ENCODE assay signal across 22 cellular contexts in the genomic region with DNA sequence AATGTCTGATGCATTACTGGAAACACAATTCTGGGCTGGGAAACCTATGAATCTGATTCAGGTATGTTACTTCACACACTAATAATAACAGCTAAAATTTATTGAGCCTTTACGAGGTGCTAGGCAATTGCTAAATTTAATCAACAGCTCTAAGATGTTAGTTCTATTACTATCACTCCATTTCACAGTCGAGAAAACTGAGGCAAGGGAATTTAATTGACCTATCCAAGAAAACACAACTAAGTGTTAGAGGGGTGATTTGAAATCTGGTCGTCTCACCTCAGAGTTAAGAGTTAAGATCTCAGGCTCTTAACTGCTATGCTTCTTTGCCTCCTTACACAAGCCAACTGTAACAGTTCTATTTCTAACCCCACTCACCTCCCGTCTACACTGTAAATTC. TPM values are rescaled to one million over a fixed set of nuclear protein-coding genes. Genes with fewer than 3 reads are reported as not detected.
A peak's percentile ranks its signal among the peaks of the same experiment; 100 is the strongest.
DNase-seq lines count a peak whose midpoint lies in the region; ATAC-seq, FAIRE-seq and TF ChIP-seq lines count a peak whose summit lies in the region.
"Had no signal": no experiment of that assay in that cellular context is flagged by ENCODE, and none has a peak within 500 bp of the region (broad histone marks: within the 10 kb centered on the region; RNA-seq: fewer than 3 reads in every experiment).

No MANE protein-coding gene starts in this region.

- POLR2A ChIA-PET in HepG2 (lab: Yijun Ruan, JAX) = no interaction called here
- POLR2A ChIA-PET in IMR-90 (lab: Charles Lee; ENCODE audit: unreplicated experiment) = no interaction called here
- POLR2A ChIA-PET in naive thymus-derived CD8-positive, alpha-beta T cell (lab: Charles Lee) = no interaction called here

- no peak overlapping the region for H2BK15ac ChIP-seq in IMR-90 (ENCODE audit: low read depth, low read length)

- H3K4me3 ChIP-seq in HepG2 (replicated peaks in 1 of 3; ENCODE audit: insufficient read depth in 1 of 3, low read depth in 2 of 3, low read length in 3 of 3) (no peak overlapping the region), right lobe of liver (no peak overlapping the region), IMR-90 (ENCODE audit: insufficient read depth, low read depth, low read length) (no peak overlapping the region)
- H3K4me3 ChIP-seq: BLaER1, Peyer's patch had no signal

- peaks cover 4 to 68% (median 17%) of the 10 kb centered on the region in 3 donors for H3K36me3 Mint-ChIP-seq in naive thymus-derived CD8-positive, alpha-beta T cell

- 0 out of 2 replicates have a peak overlapping the region, but pooled peaks have one; percentile 7 for H3K23ac ChIP-seq in IMR-90 (ENCODE audit: low read depth, low read length)

- CTCF ChIA-PET in HepG2 (lab: Yijun Ruan, JAX; ENCODE audit: low intra/inter-chr PET ratio, low total read pairs) (no interaction called here), IMR-90 (lab: Yijun Ruan, JAX) (no interaction called here)

- no peak for FAIRE-seq in HepG2 (lab: Jason Lieb, UNC)
- FAIRE-seq: GM19239, H54 had no signal

- no peak overlapping the region for H4K8ac ChIP-seq in IMR-90 (ENCODE audit: low read depth in 2 of 2, low read length in 2 of 2)

- peaks cover 23% of the 10 kb centered on the region for H3K9me1 ChIP-seq in IMR-90 (ENCODE audit: insufficient read depth, low read length)

- no peak overlapping the region for H2BK5ac ChIP-seq in IMR-90 (ENCODE audit: low read depth, low read length, poor library complexity, severe bottlenecking)

- H2AK9ac ChIP-seq in IMR-90 (replicated peaks; ENCODE audit: low read depth, low read length, poor library complexity) = no peak overlapping the region

- no peaks in the 10 kb centered on the region for H3K27me3 ChIP-seq in HepG2 (ENCODE audit: control insufficient read depth in 1 of 2, insufficient read depth in 2 of 2, low read length in 2 of 2)
- H3K27me3 ChIP-seq in right lobe of liver = no peaks in the 10 kb centered on the region
- no peaks in the 10 kb centered on the region for H3K27me3 ChIP-seq in IMR-90 (ENCODE audit: control insufficient read depth, insufficient read depth, low read length)
- H3K27me3 ChIP-seq: BLaER1, Peyer's patch had no signal

- no peak overlapping the region for H2BK120ac ChIP-seq in IMR-90 (ENCODE audit: low read depth, low read length)

- no peak overlapping the region for H3K56ac ChIP-seq in IMR-90 (ENCODE audit: extremely low read depth, insufficient read depth, low read length)

- H3K27ac ChIP-seq in HepG2 (ENCODE audit: extremely low read length, insufficient read depth, low read length) (no peak overlapping the region), right lobe of liver (no peak overlapping the region), IMR-90 (ENCODE audit: insufficient read depth, low read length) (no peak overlapping the region)
- H3K27ac ChIP-seq: BLaER1, KMS-11, Peyer's patch had no signal

- WGBS in HepG2 (ENCODE audit: low lambda C conversion rate) = 87% methylated on average over 4 of the region's 4 CpGs
- WGBS in right lobe of liver (ENCODE audit: insufficient coverage, low coverage, low lambda C conversion rate, missing lambda C conversion rate) = 73% methylated on average over 4 of the region's 4 CpGs
- no CpG with 5 or more reads among the region's 4 CpGs for WGBS in IMR-90 (ENCODE audit: extremely low coverage in 2 of 2, insufficient read length in 1 of 2), 2 experiments

- H3K79me1 ChIP-seq in IMR-90 (ENCODE audit: low read depth in 1 of 2, low read length in 2 of 2) = peaks cover 20 to 84% of the 10 kb centered on the region in 2 experiments

- TF ChIP-seq RAD21 in HepG2 (CRISPR knock-in tag; IDR thresholded peaks at IDR 0.05) (no peak), IMR-90 (IDR thresholded peaks at IDR 0.05; ENCODE audit: low read length) (no peak)

- H3K27ac Mint-ChIP-seq in naive thymus-derived CD8-positive, alpha-beta T cell = peak overlapping the region in 4 of 10 donors; percentile 6 to 50 (median 28)

- dilution Hi-C loops in IMR-90 (cut with HindIII; ENCODE audit: low sequenced_read_pairs, unreplicated experiment) = no loop called here

- no peak overlapping the region for H3K14ac ChIP-seq in IMR-90 (replicated peaks; ENCODE audit: low read depth, low read length)

- no peak overlapping the region for H2BK20ac ChIP-seq in IMR-90 (ENCODE audit: low read depth, low read length)

- intact Hi-C loops in HepG2 (cut with micrococcal nuclease; ENCODE audit: unreplicated experiment) (no loop called here), right lobe of liver (cut with DNase I) (no loop called here), IMR-90 (cut with micrococcal nuclease) (loop anchor here (2.0 kb wide), 1 partner anchor 241 kb away; no protein-coding TSS in a partner anchor)

- H3K9me3 Mint-ChIP-seq in naive thymus-derived CD8-positive, alpha-beta T cell = no peaks in the 10 kb centered on the region

- in situ Hi-C loops in HepG2 (cut with HindIII; ENCODE audit: extremely low pct_ligation_motif_present, low pct_unique_long_range_greater_than_20kb) (no loop called here), IMR-90 (cut with MboI; ENCODE audit: low sequenced_read_pairs) (no loop called here)

- H3K4me1 ChIP-seq in HepG2 (ENCODE audit: insufficient read depth, low read length) = peaks cover 100% of the 10 kb centered on the region
- H3K4me1 ChIP-seq in right lobe of liver = peaks cover 0 to 10% (median 3%) of the 10 kb centered on the region in 4 donors
- peaks cover 38% of the 10 kb centered on the region for H3K4me1 ChIP-seq in IMR-90 (ENCODE audit: control insufficient read depth, insufficient read depth, low read length)

- H3K4me2 ChIP-seq in HepG2 (ENCODE audit: low read depth, low read length) (no peak overlapping the region; the same call in 1 of the 2 replicates), IMR-90 (ENCODE audit: low read depth, low read length) (no peak overlapping the region)
- H3K4me2 ChIP-seq: BLaER1, KMS-11 had no signal

- no peak overlapping the region for H4K91ac ChIP-seq in IMR-90 (ENCODE audit: insufficient read depth, low read depth, low read length)

- no TSS peak for BruUV-seq in HepG2 (replicated peaks; lab: Mats Ljungman, UMichigan)
- BruUV-seq in IMR-90 (replicated peaks; lab: Mats Ljungman, UMichigan) = no TSS peak

- H2AK5ac ChIP-seq in IMR-90 (ENCODE audit: low read depth, low read length) = no peak overlapping the region

- H2AFZ ChIP-seq in HepG2 (ENCODE audit: low read length) (no peak overlapping the region), IMR-90 (replicated peaks; ENCODE audit: low read length, poor library complexity) (no peak overlapping the region)

- ATAC-seq in HepG2 = no peak
- ATAC-seq in right lobe of liver = no peak
- no peak for ATAC-seq in IMR-90 (ENCODE audit: low read depth)
- ATAC-seq in naive thymus-derived CD8-positive, alpha-beta T cell = no peak
- no peak for ATAC-seq in HG02885 (IDR thresholded peaks at IDR 0.05; ENCODE audit: poor library complexity, unreplicated experiment)
- ATAC-seq: SK-N-SH treated with all-trans-retinoic acid at 6 μM for 48 hours had no signal

- H3K4ac ChIP-seq in IMR-90 (ENCODE audit: low read depth, low read length) = no peak overlapping the region

- H4K5ac ChIP-seq in IMR-90 (ENCODE audit: low read depth, low read length) = no peak overlapping the region

- H3K36me3 ChIP-seq in HepG2 (replicated peaks in 1 of 2; ENCODE audit: control insufficient read depth in 1 of 2, insufficient read depth in 2 of 2, low read length in 2 of 2) (peaks cover 1 to 14% of the 10 kb centered on the region in 2 experiments; a peak in 4 of 5 replicates), right lobe of liver (no peaks in the 10 kb centered on the region), IMR-90 (ENCODE audit: control insufficient read depth, insufficient read depth, low read length) (peaks cover 1% of the 10 kb centered on the region; the same call in 1 of the 2 replicates)
- H3K36me3 ChIP-seq: BLaER1, Peyer's patch had no signal

- peak overlapping the region in 7 of 10 donors; percentile 8 to 45 (median 33) for H3K4me3 Mint-ChIP-seq in naive thymus-derived CD8-positive, alpha-beta T cell

- H3K9me3 ChIP-seq in HepG2 (ENCODE audit: low read length) = no peaks in the 10 kb centered on the region
- no peaks in the 10 kb centered on the region for H3K9me3 ChIP-seq in right lobe of liver
- H3K9me3 ChIP-seq in IMR-90 (ENCODE audit: control insufficient read depth, insufficient read depth, low read length) = no peaks in the 10 kb centered on the region
- H3K9me3 ChIP-seq: BLaER1, Peyer's patch had no signal

- DNase-seq in HepG2 (ENCODE audit: low spot score) = no peak
- DNase-seq in right lobe of liver = no peak
- DNase-seq in IMR-90 = no peak
- DNase-seq in naive thymus-derived CD8-positive, alpha-beta T cell = no peak
- DNase-seq in NCI-H526 (lab: John Stamatoyannopoulos, UW) = no peak
- no peak for DNase-seq in NCI-H446 (lab: John Stamatoyannopoulos, UW)
- DNase-seq: DMS53, EL, GF-D8, MV-4-11, NCI-H1105 treated with DMSO at 0.1 percent for 48 hours, NCI-H2029 treated with DMSO at 0.1 percent for 48 hours, NCI-H226, NCI-H524, NCI-H82, Peyer's patch had no signal

- no peak for TF ChIP-seq EP300 in HepG2 (IDR thresholded peaks at IDR 0.05; ENCODE audit: low read depth in 2 of 2, low read length in 2 of 2)
- no peak for TF ChIP-seq EP300 in HepG2 (CRISPR knock-in tag; IDR thresholded peaks at IDR 0.05; ENCODE audit: borderline replicate concordance)

- H3K27me3 Mint-ChIP-seq in naive thymus-derived CD8-positive, alpha-beta T cell = no peaks in the 10 kb centered on the region

- no peak overlapping the region for H3K9ac ChIP-seq in HepG2 (ENCODE audit: insufficient read depth, low read depth, low read length)
- no peak overlapping the region for H3K9ac ChIP-seq in IMR-90 (ENCODE audit: low read depth, low read length)
- H3K9ac ChIP-seq: BLaER1, KMS-11 had no signal

- no peak overlapping the region for H3K18ac ChIP-seq in IMR-90 (ENCODE audit: low read depth, low read length)

- TF ChIP-seq POLR2A in HepG2 (IDR thresholded peaks at IDR 0.05; ENCODE audit: insufficient read depth in 1 of 2, low read depth in 2 of 2, low read length in 2 of 2) = no peak
- TF ChIP-seq POLR2A in right lobe of liver (IDR thresholded peaks at IDR 0.05) = no peak
- TF ChIP-seq POLR2A in IMR-90 (IDR thresholded peaks at IDR 0.05; ENCODE audit: low read depth, low read length) = no peak

- H3K4me1 Mint-ChIP-seq in naive thymus-derived CD8-positive, alpha-beta T cell = peaks cover 61 to 98% (median 95%) of the 10 kb centered on the region in 4 donors

- H4K20me1 ChIP-seq in HepG2 (ENCODE audit: insufficient read depth, low read length) = peaks cover 4% of the 10 kb centered on the region; the same call in 1 of the 2 replicates
- H4K20me1 ChIP-seq in IMR-90 (ENCODE audit: insufficient read depth, low read length) = no peaks in the 10 kb centered on the region; the same call in 1 of the 2 replicates
- H4K20me1 ChIP-seq: BLaER1 had no signal

- H3K79me2 ChIP-seq in HepG2 (ENCODE audit: insufficient read depth, low read length) = peaks cover 93% of the 10 kb centered on the region

- no peak for TF ChIP-seq CTCF in HepG2 (CRISPR knock-in tag; IDR thresholded peaks at IDR 0.05)
- TF ChIP-seq CTCF in right lobe of liver (IDR thresholded peaks at IDR 0.05) = no peak
- no peak for TF ChIP-seq CTCF in IMR-90 (conservative IDR thresholded peaks at IDR 0.05; ENCODE audit: low read depth, low read length)

RNA-seq across cellular contexts. Expression of a gene that starts 8.8 kb away (rescaled TPM):
- total RNA-seq in HepG2 (2016; rRNA removed; fragmentation: Illumina TruSeq; extraction: Trizol) (2.3 and 2.9 TPM in 2 replicates), right lobe of liver (1 to 10 TPM in 5 of 6 experiments, under 1 TPM in 1; 0.92 to 2.3 (median 1.9) TPM), IMR-90 (2012; rRNA removed) (18.1 and 19.5 TPM in 2 replicates)
- total RNA-seq in HepG2 (2016; cell fraction: cytosol; rRNA removed; fragmentation: Illumina TruSeq; extraction: Trizol; ENCODE audit: low read depth) = 1.6 and 1.8 TPM in 2 replicates
- 2.0 and 2.5 TPM in 2 replicates for total RNA-seq in HepG2 (2016; cell fraction: insoluble cytoplasmic fraction; rRNA removed; fragmentation: Illumina TruSeq; extraction: Trizol)
- 1.9 and 2.0 TPM in 2 replicates for total RNA-seq in HepG2 (2016; cell fraction: membrane; rRNA removed; fragmentation: Illumina TruSeq; extraction: Trizol)
- 5.7 and 6.2 TPM in 2 replicates for total RNA-seq in HepG2 (2016; cell fraction: nucleus; rRNA removed; fragmentation: Illumina TruSeq; extraction: Trizol)
- polyA plus RNA-seq in HepG2 (2011; rRNA removed) (22.2 and 25.9 TPM in 2 replicates), IMR-90 (2012; rRNA removed) (15.0 and 18.6 TPM in 2 replicates)
- 21.7 and 21.8 TPM in 2 replicates for polyA plus RNA-seq in HepG2 (2011; cell fraction: cytosol; rRNA removed)
- polyA plus RNA-seq in HepG2 (2011; cell fraction: nucleus; rRNA removed) = 16.4 and 23.7 TPM in 2 replicates
- polyA plus RNA-seq in HepG2 (2012) = 9.1 and 11.7 TPM in 2 replicates
- polyA plus RNA-seq in HepG2 (2016; cell fraction: cytosol; fragmentation: Illumina TruSeq; extraction: Trizol; ENCODE audit: low read depth) = 0.03 and 0.08 TPM in 2 replicates
- polyA plus RNA-seq in HepG2 (2016; cell fraction: insoluble cytoplasmic fraction; fragmentation: Illumina TruSeq; extraction: Trizol; ENCODE audit: low read depth) = 3.0 and 3.2 TPM in 2 replicates
- 0.23 TPM in 2 replicates for polyA plus RNA-seq in HepG2 (2016; cell fraction: membrane; fragmentation: Illumina TruSeq; extraction: Trizol; ENCODE audit: low read depth)
- polyA plus RNA-seq in HepG2 (2016; cell fraction: nucleus; fragmentation: Illumina TruSeq; extraction: Trizol; ENCODE audit: insufficient read depth, low read depth) = 2.7 and 3.2 TPM in 2 replicates
- 2.5 and 40.0 TPM in 2 replicates for polyA minus RNA-seq in HepG2 (2011; rRNA and poly(A)+ RNA removed; ENCODE audit: low replicate concordance)
- 21.3 and 22.0 TPM in 2 replicates for polyA minus RNA-seq in HepG2 (2011; cell fraction: cytosol; rRNA and poly(A)+ RNA removed)
- 70.5 and 75.7 TPM in 2 replicates for polyA minus RNA-seq in HepG2 (2011; cell fraction: nucleus; rRNA and poly(A)+ RNA removed)
- polyA plus RNA-seq in IMR-90 (2012; cell fraction: cytosol; rRNA removed) = 3.8 and 11.0 TPM in 2 replicates
- 9.7 and 20.0 TPM in 2 replicates for polyA plus RNA-seq in IMR-90 (2012; cell fraction: nucleus; rRNA removed; ENCODE audit: low replicate concordance)
- total RNA-seq in naive thymus-derived CD8-positive, alpha-beta T cell = 10 to 100 TPM; 68.2 to 68.5 TPM
- polyA plus RNA-seq in naive thymus-derived CD8-positive, alpha-beta T cell = 10 to 100 TPM in 2 of 3 donors, 1 to 10 TPM in 1; 6.6 to 33.0 (median 15.3) TPM

RNA-seq across cellular contexts. Expression of a gene that starts 55.5 kb away (rescaled TPM):
- 19.7 and 23.5 TPM in 2 replicates for total RNA-seq in HepG2 (2016; rRNA removed; fragmentation: Illumina TruSeq; extraction: Trizol)
- total RNA-seq in HepG2 (2016; cell fraction: cytosol; rRNA removed; fragmentation: Illumina TruSeq; extraction: Trizol; ENCODE audit: low read depth) = 1.8 and 2.4 TPM in 2 replicates
- total RNA-seq in HepG2 (2016; cell fraction: insoluble cytoplasmic fraction; rRNA removed; fragmentation: Illumina TruSeq; extraction: Trizol) = 19.1 and 24.0 TPM in 2 replicates
- total RNA-seq in HepG2 (2016; cell fraction: membrane; rRNA removed; fragmentation: Illumina TruSeq; extraction: Trizol) = 4.7 and 4.9 TPM in 2 replicates
- total RNA-seq in HepG2 (2016; cell fraction: nucleus; rRNA removed; fragmentation: Illumina TruSeq; extraction: Trizol) = 39.8 and 47.6 TPM in 2 replicates
- polyA plus RNA-seq in HepG2 (2011; rRNA removed) = 21.6 and 25.7 TPM in 2 replicates
- 3.6 and 6.5 TPM in 2 replicates for polyA plus RNA-seq in HepG2 (2011; cell fraction: cytosol; rRNA removed)
- 33.4 and 54.2 TPM in 2 replicates for polyA plus RNA-seq in HepG2 (2011; cell fraction: nucleus; rRNA removed)
- 33.3 and 38.3 TPM in 2 replicates for polyA plus RNA-seq in HepG2 (2012)
- 0.97 and 1.00 TPM in 2 replicates for polyA plus RNA-seq in HepG2 (2016; cell fraction: cytosol; fragmentation: Illumina TruSeq; extraction: Trizol; ENCODE audit: low read depth)
- polyA plus RNA-seq in HepG2 (2016; cell fraction: insoluble cytoplasmic fraction; fragmentation: Illumina TruSeq; extraction: Trizol; ENCODE audit: low read depth) = 29.2 and 34.9 TPM in 2 replicates
- polyA plus RNA-seq in HepG2 (2016; cell fraction: membrane; fragmentation: Illumina TruSeq; extraction: Trizol; ENCODE audit: low read depth) = 2.5 and 3.9 TPM in 2 replicates
- 90.4 and 109 TPM in 2 replicates for polyA plus RNA-seq in HepG2 (2016; cell fraction: nucleus; fragmentation: Illumina TruSeq; extraction: Trizol; ENCODE audit: insufficient read depth, low read depth)
- polyA minus RNA-seq in HepG2 (2011; rRNA and poly(A)+ RNA removed; ENCODE audit: low replicate concordance) = 5.4 and 6.3 TPM in 2 replicates
- 9.4 and 9.6 TPM in 2 replicates for polyA minus RNA-seq in HepG2 (2011; cell fraction: cytosol; rRNA and poly(A)+ RNA removed)
- polyA minus RNA-seq in HepG2 (2011; cell fraction: nucleus; rRNA and poly(A)+ RNA removed) = 91.0 and 94.6 TPM in 2 replicates
- 10 to 100 TPM in 3 of 6 experiments, 1 to 10 TPM in 3; 8.2 to 12.0 (median 9.6) TPM for total RNA-seq in right lobe of liver
- 4.1 and 11.7 TPM in 2 replicates for total RNA-seq in IMR-90 (2012; rRNA removed)
- 6.9 and 9.4 TPM in 2 replicates for polyA plus RNA-seq in IMR-90 (2012; rRNA removed)
- 0.36 and 0.73 TPM in 2 replicates for polyA plus RNA-seq in IMR-90 (2012; cell fraction: cytosol; rRNA removed)
- polyA plus RNA-seq in IMR-90 (2012; cell fraction: nucleus; rRNA removed; ENCODE audit: low replicate concordance) = 1.8 and 15.4 TPM in 2 replicates
- total RNA-seq in naive thymus-derived CD8-positive, alpha-beta T cell = 10 to 100 TPM; 31.9 to 36.0 TPM
- 10 to 100 TPM; 14.2 to 21.4 (median 18.0) TPM for polyA plus RNA-seq in naive thymus-derived CD8-positive, alpha-beta T cell

RNA-seq across cellular contexts. Expression of a gene that starts 55.6 kb away (rescaled TPM):
- total RNA-seq in HepG2 (2016; rRNA removed; fragmentation: Illumina TruSeq; extraction: Trizol) (4.5 and 8.6 TPM in 2 replicates), right lobe of liver (1 to 10 TPM in 5 of 6 experiments, under 1 TPM in 1; 0.86 to 2.7 (median 1.6) TPM), IMR-90 (2012; rRNA removed) (5.9 and 10.3 TPM in 2 replicates)
- total RNA-seq in HepG2 (2016; cell fraction: cytosol; rRNA removed; fragmentation: Illumina TruSeq; extraction: Trizol; ENCODE audit: low read depth) = 0.30 and 0.71 TPM in 2 replicates
- 4.8 and 8.5 TPM in 2 replicates for total RNA-seq in HepG2 (2016; cell fraction: insoluble cytoplasmic fraction; rRNA removed; fragmentation: Illumina TruSeq; extraction: Trizol)
- 2.2 and 2.8 TPM in 2 replicates for total RNA-seq in HepG2 (2016; cell fraction: membrane; rRNA removed; fragmentation: Illumina TruSeq; extraction: Trizol)
- total RNA-seq in HepG2 (2016; cell fraction: nucleus; rRNA removed; fragmentation: Illumina TruSeq; extraction: Trizol) = 5.2 and 5.4 TPM in 2 replicates
- polyA plus RNA-seq in HepG2 (2011; rRNA removed) (2.6 and 3.2 TPM in 2 replicates), IMR-90 (2012; rRNA removed) (3.6 and 5.6 TPM in 2 replicates)
- 1.1 and 2.2 TPM in 2 replicates for polyA plus RNA-seq in HepG2 (2011; cell fraction: cytosol; rRNA removed)
- polyA plus RNA-seq in HepG2 (2011; cell fraction: nucleus; rRNA removed) = 2.2 and 3.2 TPM in 2 replicates
- 4.1 and 5.4 TPM in 2 replicates for polyA plus RNA-seq in HepG2 (2012)
- 0.29 and 0.32 TPM in 2 replicates for polyA plus RNA-seq in HepG2 (2016; cell fraction: cytosol; fragmentation: Illumina TruSeq; extraction: Trizol; ENCODE audit: low read depth)
- polyA plus RNA-seq in HepG2 (2016; cell fraction: insoluble cytoplasmic fraction; fragmentation: Illumina TruSeq; extraction: Trizol; ENCODE audit: low read depth) = 8.2 TPM in 2 replicates
- 1.4 and 1.8 TPM in 2 replicates for polyA plus RNA-seq in HepG2 (2016; cell fraction: membrane; fragmentation: Illumina TruSeq; extraction: Trizol; ENCODE audit: low read depth)
- polyA plus RNA-seq in HepG2 (2016; cell fraction: nucleus; fragmentation: Illumina TruSeq; extraction: Trizol; ENCODE audit: insufficient read depth, low read depth) = 9.1 and 11.5 TPM in 2 replicates
- 0.62 and 0.96 TPM in 2 replicates for polyA minus RNA-seq in HepG2 (2011; rRNA and poly(A)+ RNA removed; ENCODE audit: low replicate concordance)
- polyA minus RNA-seq in HepG2 (2011; cell fraction: cytosol; rRNA and poly(A)+ RNA removed) = 2.6 and 2.8 TPM in 2 replicates
- polyA minus RNA-seq in HepG2 (2011; cell fraction: nucleus; rRNA and poly(A)+ RNA removed) = 5.4 and 6.5 TPM in 2 replicates
- 0.48 and 0.61 TPM in 2 replicates for polyA plus RNA-seq in IMR-90 (2012; cell fraction: cytosol; rRNA removed)
- polyA plus RNA-seq in IMR-90 (2012; cell fraction: nucleus; rRNA removed; ENCODE audit: low replicate concordance) = 0.18 and 2.3 TPM in 2 replicates
- 10 to 100 TPM; 12.5 to 13.4 TPM for total RNA-seq in naive thymus-derived CD8-positive, alpha-beta T cell
- polyA plus RNA-seq in naive thymus-derived CD8-positive, alpha-beta T cell = 1 to 10 TPM; 1.4 to 5.4 (median 2.8) TPM
